In genomic region chr1:244970661-244971523, GRCh38 we compare ENCODE assay signal across 2 cellular contexts.
TF ChIP-seq lines count a peak whose summit lies in the region.

No MANE protein-coding gene starts in this region.

TF ChIP-seq in A549, 52 proteins besides CTCF, POLR2A, EP300 and RAD21 (continued from another document):
- TF ChIP-seq ATOH8 (CRISPR knock-in tag; IDR thresholded peaks at IDR 0.05; ENCODE audit: low read depth) (0 out of 2 replicates have a peak, but pooled peaks have one; percentile 9), USF2 (IDR thresholded peaks at IDR 0.05) (no peak), NR3C1 (IDR thresholded peaks at IDR 0.05) (no peak), FOSL2 (IDR thresholded peaks at IDR 0.05) (no peak), FOSL2 (CRISPR knock-in tag; IDR thresholded peaks at IDR 0.05) (peak; percentile 3; the same call in 1 of the 2 replicates), MAZ (IDR thresholded peaks at IDR 0.05; ENCODE audit: borderline replicate concordance, low read depth, low read length) (no peak; the same call in 1 of the 2 replicates), EHF (CRISPR knock-in tag; IDR thresholded peaks at IDR 0.05) (no peak), NFE2L2 (conservative IDR thresholded peaks at IDR 0.05; ENCODE audit: low read length) (no peak), HMGXB4 (CRISPR knock-in tag; IDR thresholded peaks at IDR 0.05; ENCODE audit: borderline replicate concordance) (no peak; the same call in 1 of the 2 replicates), RARB (CRISPR knock-in tag; IDR thresholded peaks at IDR 0.05) (0 out of 2 replicates have a peak, but pooled peaks have one; percentile 54), E2F6 (IDR thresholded peaks at IDR 0.05; ENCODE audit: borderline replicate concordance, low read depth) (peak; percentile 53; the same call in 1 of the 2 replicates), EHMT2 (IDR thresholded peaks at IDR 0.05; ENCODE audit: low read depth) (no peak), KDM5A (IDR thresholded peaks at IDR 0.05) (no peak), ZNF302 (CRISPR knock-in tag; IDR thresholded peaks at IDR 0.05) (no peak), SMC3 (IDR thresholded peaks at IDR 0.05) (peak; percentile 54), FOSB (CRISPR knock-in tag; IDR thresholded peaks at IDR 0.05) (peak; percentile 49; the same call in 1 of the 2 replicates), HES2 (IDR thresholded peaks at IDR 0.05) (no peak), ESRRA (IDR thresholded peaks at IDR 0.05; ENCODE audit: borderline replicate concordance, low read length) (peak; percentile 47; the same call in 1 of the 2 replicates)

TF ChIP-seq in K562, 482 proteins besides CTCF, POLR2A, EP300 and RAD21 (continued from another document and continues in another):
- peak; percentile 82 for TF ChIP-seq PML (IDR thresholded peaks at IDR 0.05; ENCODE audit: low read length)
- no peak for TF ChIP-seq RBM34 (IDR thresholded peaks at IDR 0.05; ENCODE audit: borderline replicate concordance, insufficient read depth, low read length)
- no peak for TF ChIP-seq U2AF2 (optimal IDR thresholded peaks at IDR 0.05; ENCODE audit: low read depth, low read length)
- no peak for TF ChIP-seq ZNF445 (CRISPR knock-in tag; IDR thresholded peaks at IDR 0.05; ENCODE audit: low read depth)
- TF ChIP-seq XRCC3 (IDR thresholded peaks at IDR 0.05) = no peak
- TF ChIP-seq ZNF609 (CRISPR knock-in tag; IDR thresholded peaks at IDR 0.05; ENCODE audit: borderline replicate concordance) = 0 out of 2 replicates have a peak, but pooled peaks have one; percentile 21
- TF ChIP-seq RBM22 (IDR thresholded peaks at IDR 0.05; ENCODE audit: low read depth, low read length, poor library complexity, severe bottlenecking) = peak; percentile 76
- no peak for TF ChIP-seq LARP7 (IDR thresholded peaks at IDR 0.05)
- no peak for TF ChIP-seq ZZZ3 (IDR thresholded peaks at IDR 0.05)
- no peak for TF ChIP-seq CUX1 (CRISPR knock-in tag; IDR thresholded peaks at IDR 0.05)
- TF ChIP-seq KLF10 (CRISPR knock-in tag; IDR thresholded peaks at IDR 0.05) = no peak
- peak; percentile 23 for TF ChIP-seq PCBP2 (IDR thresholded peaks at IDR 0.05; ENCODE audit: low read depth, low read length, poor library complexity, severe bottlenecking)
- no peak for TF ChIP-seq MCM3 (IDR thresholded peaks at IDR 0.05)
- no peak for TF ChIP-seq CREBBP (IDR thresholded peaks at IDR 0.05; ENCODE audit: low read depth, low read length)
- TF ChIP-seq E2F4 (CRISPR knock-in tag; IDR thresholded peaks at IDR 0.05; ENCODE audit: low read depth) = no peak
- TF ChIP-seq ATF7 (IDR thresholded peaks at IDR 0.05) = peak; percentile 88
- no peak for TF ChIP-seq PREB (CRISPR knock-in tag; IDR thresholded peaks at IDR 0.05)
- no peak for TF ChIP-seq SP2 (IDR thresholded peaks at IDR 0.05; ENCODE audit: extremely low read depth, low read depth, low read length, poor library complexity, severe bottlenecking)
- TF ChIP-seq ZNF121 (CRISPR knock-in tag; conservative IDR thresholded peaks at IDR 0.05) = no peak
- 0 out of 2 replicates have a peak, but pooled peaks have one; percentile 60 for TF ChIP-seq TGIF2 (CRISPR knock-in tag; IDR thresholded peaks at IDR 0.05)
- TF ChIP-seq ZNF384 (IDR thresholded peaks at IDR 0.05; ENCODE audit: low read depth, low read length) = peak; percentile 79
- no peak for TF ChIP-seq GTF3C2 (IDR thresholded peaks at IDR 0.05; ENCODE audit: borderline replicate concordance, extremely low read depth, insufficient read length)
- TF ChIP-seq MTA2 (IDR thresholded peaks at IDR 0.05; ENCODE audit: low read depth) = no peak
- TF ChIP-seq ZC3H11A (IDR thresholded peaks at IDR 0.05; ENCODE audit: low read depth, low read length) = no peak; the same call in 1 of the 2 replicates
- peak; percentile 47; the same call in 1 of the 2 replicates for TF ChIP-seq ZNF253 (CRISPR knock-in tag; conservative IDR thresholded peaks at IDR 0.05)
- no peak for TF ChIP-seq BRCA1 (IDR thresholded peaks at IDR 0.05)
- no peak for TF ChIP-seq BRCA1 (CRISPR knock-in tag; IDR thresholded peaks at IDR 0.05)
- TF ChIP-seq ELF1 (tag; IDR thresholded peaks at IDR 0.05) = peak; percentile 63; the same call in 1 of the 2 replicates
